In the genomic region with DNA sequence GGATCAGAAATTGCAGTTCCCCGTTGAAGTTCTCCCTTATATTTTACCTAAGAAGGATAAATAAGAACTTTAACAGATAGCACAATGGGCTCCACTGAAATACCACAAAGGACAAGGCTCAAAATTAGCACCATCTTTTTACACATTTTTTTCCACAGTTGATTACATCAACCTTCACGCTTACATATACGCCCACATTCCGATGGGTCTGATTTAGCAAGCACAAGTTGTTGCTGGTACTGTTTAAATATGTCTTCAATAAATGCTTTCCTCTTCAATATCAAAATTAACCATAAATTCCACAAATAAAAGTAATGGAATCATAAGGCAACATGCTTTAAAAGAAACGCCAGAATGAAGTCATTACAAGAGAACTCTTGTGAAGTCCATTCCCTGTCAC, we compare ENCODE assay signal across 24 cellular contexts.
DNase-seq lines count a peak whose midpoint lies in the region; ATAC-seq and TF ChIP-seq lines count a peak whose summit lies in the region.
"Had no signal": no experiment of that assay in that cellular context is flagged by ENCODE, and none has a peak within 500 bp of the region (broad histone marks: within the 10 kb centered on the region; RNA-seq: fewer than 3 reads in every experiment).

No MANE protein-coding gene starts in this region.

- no peak for TF ChIP-seq POLR2A in heart left ventricle (IDR thresholded peaks at IDR 0.05)

- DNase-seq in cardiac muscle cell (ENCODE audit: low read depth in 1 of 2, low spot score in 1 of 2) (no peak), heart left ventricle (no peak), epithelial cell of prostate (ENCODE audit: low read depth, low spot score) (no peak), inferior parietal cortex (ENCODE audit: extremely low spot score) (peak; percentile 11), chondrocyte (ENCODE audit: low spot score) (no peak)
- DNase-seq: 8988T; ACHN; Caco-2; CD4-positive, alpha-beta T cell; IMR-90; KG1; NCI-H1092; NCI-H1417 treated with DMSO at 0.1 percent for 48 hours; NCI-H1694 treated with DMSO at 0.1 percent for 48 hours; NCI-H446; NCI-H524 treated with DMSO at 0.1 percent for 48 hours; NCI-H774; Right ventricle myocardium superior had no signal

- H3K27ac ChIP-seq in cardiac muscle cell (peak overlapping the region; percentile 54), heart left ventricle (no peak overlapping the region), epithelial cell of prostate (peak overlapping the region; percentile 72)
- H3K27ac ChIP-seq: BLaER1 treated with 17β-estradiol and CSF1 and Interleukin-3, amounts not matched to agents 10 nM and 100 nM; SJSA1 had no signal

- no peak overlapping the region for H3K4me3 Mint-ChIP-seq in chondrocyte (ENCODE audit: unreplicated experiment)
- H3K4me3 Mint-ChIP-seq: CD4-positive, alpha-beta T cell had no signal

- H3K4me1 ChIP-seq in cardiac muscle cell (ENCODE audit: low read depth) (no peaks in the 10 kb centered on the region), heart left ventricle (peaks cover 0 to 14% (median 0%) of the 10 kb centered on the region in 12 donors)
- H3K4me1 ChIP-seq: BLaER1 treated with 17β-estradiol and CSF1 and Interleukin-3, amounts not matched to agents 10 nM and 100 nM; Caco-2; SJSA1 had no signal

- peaks cover 2% of the 10 kb centered on the region for H3K4me1 Mint-ChIP-seq in chondrocyte (ENCODE audit: low read depth)

- 87 to 92% (median 89%) methylated on average over 5 of the region's 5 CpGs for WGBS in heart left ventricle, 4 donors

- peaks cover 91% of the 10 kb centered on the region for H3K36me3 ChIP-seq in cardiac muscle cell
- H3K36me3 ChIP-seq in heart left ventricle: peaks cover 0 to 98% (median 47%) of the 10 kb centered on the region in 9 donors
- H3K36me3 ChIP-seq: BLaER1 treated with 17β-estradiol and CSF1 and Interleukin-3, amounts not matched to agents 10 nM and 100 nM; SJSA1 had no signal

- H3K27me3 ChIP-seq in cardiac muscle cell (no peaks in the 10 kb centered on the region), heart left ventricle (no peaks in the 10 kb centered on the region)
- H3K27me3 ChIP-seq: BLaER1 treated with 17β-estradiol and CSF1 and Interleukin-3, amounts not matched to agents 10 nM and 100 nM; SJSA1 had no signal

- no peak overlapping the region for H3K4me3 ChIP-seq in cardiac muscle cell
- no peak overlapping the region for H3K4me3 ChIP-seq in heart left ventricle
- H3K4me3 ChIP-seq: BLaER1 treated with 17β-estradiol and CSF1 and Interleukin-3, amounts not matched to agents 10 nM and 100 nM; SJSA1 had no signal

- ATAC-seq in heart left ventricle (no peak), HG03039 (IDR thresholded peaks at IDR 0.05; ENCODE audit: unreplicated experiment) (no peak), GM21515 (IDR thresholded peaks at IDR 0.05; ENCODE audit: unreplicated experiment) (no peak), GM18498 (IDR thresholded peaks at IDR 0.05; ENCODE audit: unreplicated experiment) (no peak)
- ATAC-seq: HCT116 had no signal

- no peak overlapping the region for H3K27ac Mint-ChIP-seq in chondrocyte (ENCODE audit: unreplicated experiment)
- H3K27ac Mint-ChIP-seq: CD4-positive, alpha-beta T cell had no signal

- no peaks in the 10 kb centered on the region for H3K36me3 Mint-ChIP-seq in chondrocyte (ENCODE audit: low read depth)

- H3K9me3 ChIP-seq in cardiac muscle cell (ENCODE audit: low read depth) (no peaks in the 10 kb centered on the region), heart left ventricle (no peaks in the 10 kb centered on the region)
- H3K9me3 ChIP-seq: BLaER1 treated with 17β-estradiol and CSF1 and Interleukin-3, amounts not matched to agents 10 nM and 100 nM; Caco-2; SJSA1 had no signal

- no peaks in the 10 kb centered on the region for H3K9me3 Mint-ChIP-seq in chondrocyte (ENCODE audit: low read depth)
- H3K9me3 Mint-ChIP-seq: CD4-positive, alpha-beta T cell had no signal

- H3K27me3 Mint-ChIP-seq in chondrocyte (ENCODE audit: low read depth): no peaks in the 10 kb centered on the region
- H3K27me3 Mint-ChIP-seq: CD4-positive, alpha-beta T cell had no signal

- TF ChIP-seq CTCF in cardiac muscle cell (IDR thresholded peaks at IDR 0.05; ENCODE audit: low read depth, low read length) (no peak), heart left ventricle (IDR thresholded peaks at IDR 0.05) (no peak), chondrocyte (IDR thresholded peaks at IDR 0.05) (no peak)

- intact Hi-C loops in heart left ventricle (cut with DNase I): no loop called here

Comparison
In these comparisons a context has a peak if more than half of its experiments do, and no peak if none do; other contexts are left out.
1. H3K27ac ChIP-seq: peak in cardiac muscle cell (single experiment) and epithelial cell of prostate (single experiment); none in heart left ventricle (0 of 12).